In genomic region chrX:120450163-120450562, GRCh38 we compare ENCODE assay signal across 15 cellular contexts. TPM values are rescaled to one million over a fixed set of nuclear protein-coding genes. Genes with fewer than 3 reads are reported as not detected.
A peak's percentile ranks its signal among the peaks of the same experiment; 100 is the strongest.
DNase-seq lines count a peak whose midpoint lies in the region; ATAC-seq, FAIRE-seq and TF ChIP-seq lines count a peak whose summit lies in the region.
"Had no signal": no experiment of that assay in that cellular context is flagged by ENCODE, and none has a peak within 500 bp of the region (broad histone marks: within the 10 kb centered on the region; RNA-seq: fewer than 3 reads in every experiment).

No MANE protein-coding gene starts in this region.

- TF ChIP-seq CTCF in Loucy (conservative IDR thresholded peaks at IDR 0.05; ENCODE audit: low read length) (peak; percentile 59), GM12878 (IDR thresholded peaks at IDR 0.05 in 2 of 3, conservative IDR thresholded peaks at IDR 0.05 in 1 of 3; ENCODE audit: control insufficient read depth in 2 of 3, extremely low read depth in 1 of 3, insufficient read depth in 1 of 3, low read depth in 3 of 3, low read length in 3 of 3) (peak; percentile 17 to 42 (median 24); a peak in 4 of 6 replicates), neural crest cell (conservative IDR thresholded peaks at IDR 0.05) (peak; percentile 35), nephron progenitor cell (IDR thresholded peaks at IDR 0.05) (no peak)

- H3K4me3 Mint-ChIP-seq in neural crest cell (no peak overlapping the region), nephron progenitor cell (no peak overlapping the region)
- no peak overlapping the region for H3K4me3 Mint-ChIP-seq in activated naive CD8-positive, alpha-beta T cell treated with anti-CD3 and anti-CD28 coated beads, Interleukin-2, amount 50 U/mL, for 24 hours

- no peaks in the 10 kb centered on the region for H3F3A ChIP-seq in Loucy (ENCODE audit: low read depth)

- H3K4me2 ChIP-seq in Loucy (ENCODE audit: low read depth, low read length, poor library complexity, severe bottlenecking) (no peak overlapping the region), GM12878 (ENCODE audit: control insufficient read depth, insufficient read depth) (no peak overlapping the region)

- in situ Hi-C loops in GM12878 (cut with MboI), result no loop called here

- H3K4me1 Mint-ChIP-seq in neural crest cell (no peaks in the 10 kb centered on the region), nephron progenitor cell (no peaks in the 10 kb centered on the region)
- no peaks in the 10 kb centered on the region for H3K4me1 Mint-ChIP-seq in activated naive CD8-positive, alpha-beta T cell treated with anti-CD3 and anti-CD28 coated beads, Interleukin-2, amount 50 U/mL, for 24 hours

- intact Hi-C loops in GM12878 (cut with micrococcal nuclease; ENCODE audit: unreplicated experiment), result loop anchor here (5.0 to 10.0 kb wide), 2 partner anchors 83 to 205 kb away; no protein-coding TSS in a partner anchor

- peaks cover 3% of the 10 kb centered on the region for H4K20me1 ChIP-seq in Loucy (ENCODE audit: insufficient read depth, low read length, poor library complexity, severe bottlenecking)
- H4K20me1 ChIP-seq in GM12878 (ENCODE audit: control insufficient read depth, insufficient read depth), result no peaks in the 10 kb centered on the region

- H3K9me3 ChIP-seq in Loucy (ENCODE audit: insufficient read depth, low read depth, low read length) (no peaks in the 10 kb centered on the region), GM12878 (replicated peaks; ENCODE audit: control insufficient read depth, insufficient read depth, low read length) (no peaks in the 10 kb centered on the region)
- H3K9me3 ChIP-seq: thoracic aorta had no signal

- no peaks in the 10 kb centered on the region for H3K27me3 Mint-ChIP-seq in neural crest cell (ENCODE audit: low read depth)
- H3K27me3 Mint-ChIP-seq in activated naive CD8-positive, alpha-beta T cell treated with anti-CD3 and anti-CD28 coated beads, Interleukin-2, amount 50 U/mL, for 24 hours, result no peaks in the 10 kb centered on the region
- H3K27me3 Mint-ChIP-seq in nephron progenitor cell (ENCODE audit: low read depth, poor library complexity), result peaks cover 3% of the 10 kb centered on the region

- H3K27me3 ChIP-seq in Loucy (ENCODE audit: insufficient read depth, low read length, poor library complexity, severe bottlenecking), result no peaks in the 10 kb centered on the region
- H3K27me3 ChIP-seq in GM12878 (replicated peaks in 1 of 2; ENCODE audit: control insufficient read depth in 2 of 2, insufficient read depth in 2 of 2, low read length in 1 of 2), result no peaks in the 10 kb centered on the region

- H3K36me3 ChIP-seq in Loucy (ENCODE audit: insufficient read depth, low read length) (peaks cover 58% of the 10 kb centered on the region), GM12878 (ENCODE audit: control insufficient read depth in 2 of 2, insufficient read depth in 2 of 2, low read length in 1 of 2) (peaks cover 0 to 8% of the 10 kb centered on the region in 2 experiments; a peak in 1 of 4 replicates)

- no peak for ATAC-seq in GM12878
- no peak for ATAC-seq in activated naive CD8-positive, alpha-beta T cell treated with anti-CD3 and anti-CD28 coated beads, Interleukin-2, amount 50 U/mL, for 24 hours

- H3K36me3 Mint-ChIP-seq in neural crest cell (ENCODE audit: low read depth) (peaks cover 6% of the 10 kb centered on the region), nephron progenitor cell (ENCODE audit: low read depth) (peaks cover 37% of the 10 kb centered on the region)
- peaks cover 9% of the 10 kb centered on the region for H3K36me3 Mint-ChIP-seq in activated naive CD8-positive, alpha-beta T cell treated with anti-CD3 and anti-CD28 coated beads, Interleukin-2, amount 50 U/mL, for 24 hours (ENCODE audit: low read depth)

- RAD21 ChIA-PET in GM12878 (lab: Charles Lee; ENCODE audit: unreplicated experiment), result interaction anchor here (0.9 kb wide), 1 partner anchor 236 kb away, joined by 3 read pairs; no protein-coding TSS in a partner anchor

- H3K9me2 ChIP-seq in Loucy (replicated peaks; ENCODE audit: low read depth, low read length), result no peaks in the 10 kb centered on the region

- H2AFZ ChIP-seq in Loucy (ENCODE audit: low read length) (no peak overlapping the region), GM12878 (ENCODE audit: control insufficient read depth, low read depth, low read length) (no peak overlapping the region)

- whole genome bisulfite sequencing in GM12878 (ENCODE audit: insufficient coverage, insufficient replicate concordance, low lambda C conversion rate, missing lambda C conversion rate), result 25% methylated on average over 3 of the region's 3 CpGs

- TF ChIP-seq EP300 in GM12878 (IDR thresholded peaks at IDR 0.05; ENCODE audit: borderline replicate concordance in 1 of 2, control insufficient read depth in 1 of 2, low read depth in 2 of 2, low read length in 2 of 2), result no peak

- no peak overlapping the region for H3K27ac ChIP-seq in GM12878 (ENCODE audit: control insufficient read depth, insufficient read depth)
- H3K27ac ChIP-seq: thoracic aorta had no signal

- H3K79me2 ChIP-seq in Loucy (ENCODE audit: insufficient read depth, low read length), result peaks cover 30% of the 10 kb centered on the region
- H3K79me2 ChIP-seq in GM12878 (ENCODE audit: control insufficient read depth, insufficient read depth, low read length), result no peaks in the 10 kb centered on the region

- peak; percentile 37 for DNase-seq in DMS 273 (lab: John Stamatoyannopoulos, UW; ENCODE audit: unreplicated experiment)
- no peak for DNase-seq in DMS 273 treated with DMSO at 0.1 percent for 48 hours (lab: John Stamatoyannopoulos, UW)
- no peak for DNase-seq in GM12878 (ENCODE audit: low read depth, low spot score)
- no peak for DNase-seq in neural crest cell (ENCODE audit: low read depth, low spot score)
- no peak for DNase-seq in activated naive CD8-positive, alpha-beta T cell treated with anti-CD3 and anti-CD28 coated beads, Interleukin-2, amount 50 U/mL, for 24 hours
- no peak for DNase-seq in nephron progenitor cell
- no peak for DNase-seq in foreskin melanocyte
- DNase-seq: 8988T; activated CD4-positive, alpha-beta T cell treated with anti-CD3 and anti-CD28 coated beads, Interleukin-2, amount 50 U/mL, for 1 hour; amniotic stem cell; stimulated activated CD4-positive, alpha-beta T cell treated with anti-CD3 and anti-CD28 coated beads, Interleukin-4, amount 100 ng/mL, for 24 hours had no signal

- FAIRE-seq in GM12878 (lab: Jason Lieb, UNC), result no peak
- FAIRE-seq: frontal cortex, RCC 7860 had no signal

- CTCF ChIA-PET in GM12878 (lab: Yijun Ruan, JAX), result interaction anchor here (1.1 to 2.3 kb wide), 5 partner anchors 9 to 316 kb away, joined by 3 to 12 read pairs (median 4); no protein-coding TSS in a partner anchor

- TF ChIP-seq RAD21 in GM12878 (IDR thresholded peaks at IDR 0.05; ENCODE audit: insufficient read depth, low read depth, low read length), result peak; percentile 43

- H3K9ac ChIP-seq in Loucy (ENCODE audit: low read depth, low read length, poor library complexity, severe bottlenecking) (no peak overlapping the region), GM12878 (ENCODE audit: control insufficient read depth, insufficient read depth, low read length) (no peak overlapping the region)

- no peak overlapping the region for H3K4me3 ChIP-seq in Loucy (ENCODE audit: low read length, poor library complexity, severe bottlenecking)
- no peak overlapping the region for H3K4me3 ChIP-seq in GM12878
- H3K4me3 ChIP-seq: thoracic aorta had no signal

- H3K9me3 Mint-ChIP-seq in neural crest cell (no peaks in the 10 kb centered on the region), nephron progenitor cell (peaks cover 35% of the 10 kb centered on the region)
- no peaks in the 10 kb centered on the region for H3K9me3 Mint-ChIP-seq in activated naive CD8-positive, alpha-beta T cell treated with anti-CD3 and anti-CD28 coated beads, Interleukin-2, amount 50 U/mL, for 24 hours

- BruUV-seq in GM12878 (replicated peaks; lab: Mats Ljungman, UMichigan), result no TSS peak

- peaks cover 23% of the 10 kb centered on the region for H3K4me1 ChIP-seq in Loucy (ENCODE audit: insufficient read depth, low read length, poor library complexity, severe bottlenecking)
- no peaks in the 10 kb centered on the region for H3K4me1 ChIP-seq in GM12878 (ENCODE audit: control insufficient read depth, insufficient read depth, low read length)

- SMC1A ChIA-PET in GM12878 (lab: Charles Lee; ENCODE audit: uncharacterized antibody, unreplicated experiment), result interaction anchor here (1.5 kb wide), 1 partner anchor 11 kb away, joined by 3 read pairs; no protein-coding TSS in a partner anchor

- POLR2A ChIA-PET in GM12878 (lab: Charles Lee), result interaction anchor here (0.6 kb wide), 1 partner anchor 46 kb away, joined by 4 read pairs; no protein-coding TSS in a partner anchor

- no peak for TF ChIP-seq POLR2A in GM12878 (IDR thresholded peaks at IDR 0.05; ENCODE audit: low read depth, low read length)

- H3K27ac Mint-ChIP-seq in neural crest cell (ENCODE audit: unreplicated experiment) (no peak overlapping the region), nephron progenitor cell (no peak overlapping the region)
- no peak overlapping the region for H3K27ac Mint-ChIP-seq in activated naive CD8-positive, alpha-beta T cell treated with anti-CD3 and anti-CD28 coated beads, Interleukin-2, amount 50 U/mL, for 24 hours

TF ChIP-seq in GM12878, 131 proteins besides CTCF, POLR2A, EP300 and RAD21 (continues in another document):
- TF ChIP-seq SMC3 (IDR thresholded peaks at IDR 0.05; ENCODE audit: borderline replicate concordance, low read length), result peak; percentile 15; the same call in 1 of the 2 replicates
- TF ChIP-seq CREB1 (IDR thresholded peaks at IDR 0.05; ENCODE audit: low read depth), result no peak
- no peak for TF ChIP-seq HCFC1 (IDR thresholded peaks at IDR 0.05; ENCODE audit: low read length)

RNA-seq across cellular contexts. Expression of gene LAMP2, which starts 18.9 kb away (rescaled TPM):
- 64.6 and 73.4 TPM in 2 replicates for total RNA-seq in GM12878 (2013; cell fraction: nucleolus; rRNA removed)
- total RNA-seq in GM12878 (2014; rRNA removed) (23.6 and 25.5 TPM in 2 replicates), GM12878 (2014; rRNA removed; fragmentation: Illumina TruSeq; extraction: Trizol) (27.1 and 32.0 TPM in 2 replicates), GM12878 (2021) (25.2 and 26.5 TPM in 2 replicates), neural crest cell (40.1 and 45.5 TPM in 2 replicates)
- polyA plus RNA-seq in GM12878 (2011; ENCODE audit: low read depth), result 19.8 TPM
- polyA plus RNA-seq in GM12878 (2011; rRNA removed) (43.2 and 47.3 TPM in 2 replicates), GM12878 (2014; fragmentation: Illumina TruSeq; extraction: Trizol) (36.9 and 41.4 TPM in 2 replicates), GM12878 (2014; fragmentation: Nextera tagmentation; extraction: Ambion mirVana) (10 to 100 TPM; 21.0 to 27.5 TPM), GM12878 (2014; rRNA removed) (16.3 and 23.1 TPM in 2 replicates), GM12878 (2016; fragmentation: Nextera tagmentation; extraction: Ambion mirVana) (10 to 100 TPM; 43.5 to 48.1 TPM)
- 25.8 and 29.9 TPM in 2 replicates for polyA plus RNA-seq in GM12878 (2011; cell fraction: cytosol; rRNA removed)
- polyA plus RNA-seq in GM12878 (2011; cell fraction: nucleus; rRNA removed), result 11.7 and 14.5 TPM in 2 replicates
- 23.8 and 30.8 TPM in 2 replicates for polyA plus RNA-seq in GM12878 (2012)
- 40.9 and 48.4 TPM in 2 replicates for polyA minus RNA-seq in GM12878 (2011; rRNA and poly(A)+ RNA removed)
- 21.5 and 28.5 TPM in 2 replicates for polyA minus RNA-seq in GM12878 (2011; cell fraction: cytosol; rRNA and poly(A)+ RNA removed)
- polyA minus RNA-seq in GM12878 (2011; cell fraction: nucleus; rRNA and poly(A)+ RNA removed), result 9.8 and 12.2 TPM in 2 replicates
